Comparison of ENCODE assay signal across 19 cellular contexts in the genomic region with DNA sequence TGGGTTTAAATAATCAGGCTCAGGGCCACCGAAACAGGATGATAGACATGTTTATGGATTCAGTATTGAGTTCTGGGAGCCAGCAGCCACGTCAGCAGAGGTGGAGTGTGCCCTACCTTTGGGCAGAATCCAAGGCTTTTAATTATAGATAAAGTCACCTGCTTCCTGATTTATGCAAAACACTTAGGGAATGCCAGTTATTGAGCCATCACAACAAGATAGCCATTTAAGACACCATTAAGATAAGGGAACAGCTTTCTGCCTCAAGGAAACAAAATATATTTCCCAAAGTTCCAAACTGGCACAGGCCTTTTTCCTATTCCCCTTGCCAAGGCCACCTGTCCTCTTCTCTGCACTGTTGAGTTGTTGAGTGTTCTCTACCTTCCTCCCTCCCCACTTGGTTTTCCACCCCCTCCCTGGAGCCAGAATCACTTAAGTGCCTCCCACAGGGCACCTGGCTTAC. TPM values are rescaled to one million over a fixed set of nuclear protein-coding genes. Genes with fewer than 3 reads are reported as not detected.
A peak's percentile ranks its signal among the peaks of the same experiment; 100 is the strongest.
DNase-seq lines count a peak whose midpoint lies in the region; ATAC-seq, FAIRE-seq and TF ChIP-seq lines count a peak whose summit lies in the region.
"Had no signal": no experiment of that assay in that cellular context is flagged by ENCODE, and none has a peak within 500 bp of the region (broad histone marks: within the 10 kb centered on the region; RNA-seq: fewer than 3 reads in every experiment).

No MANE protein-coding gene starts in this region.

- H3K9me1 ChIP-seq in K562 (ENCODE audit: control insufficient read depth, insufficient read depth, low read length), result no peaks in the 10 kb centered on the region

- no peak overlapping the region for H3K4me3 Mint-ChIP-seq in CD14-positive monocyte
- no peak overlapping the region for H3K4me3 Mint-ChIP-seq in activated T-cell treated with anti-CD3 and anti-CD28 coated beads, Interleukin-2, amount 50 U/mL, for 4 hours
- H3K4me3 Mint-ChIP-seq: activated CD4-positive, alpha-beta memory T cell treated with anti-CD3 and anti-CD28 coated beads for 36 hours; activated naive CD8-positive, alpha-beta T cell had no signal

- DNase-seq in DMS79 (lab: John Stamatoyannopoulos, UW) (peak; percentile 96), NCI-H2029 treated with DMSO at 0.1 percent for 48 hours (lab: John Stamatoyannopoulos, UW) (peak; percentile 94), K562 (ENCODE audit: extremely low read depth in 1 of 4, low spot score in 3 of 4) (no peak), pancreas (peak; percentile 60 to 90 (median 78)), CD14-positive monocyte (ENCODE audit: low spot score) (no peak), activated gamma-delta T cell (lab: John Stamatoyannopoulos, UW) (no peak)
- no peak for DNase-seq in activated T-cell treated with anti-CD3 and anti-CD28 coated beads, Interleukin-2, amount 50 U/mL, for 4 hours
- DNase-seq: activated CD4-positive, alpha-beta memory T cell treated with anti-CD3 and anti-CD28 coated beads for 36 hours; NCI-H2227 treated with DMSO at 0.1 percent for 48 hours; right cardiac atrium; stimulated activated naive CD4-positive, alpha-beta T cell; T-helper 1 cell had no signal

- FAIRE-seq in K562 (lab: Jason Lieb, UNC), result no peak
- no peak for FAIRE-seq in pancreas (lab: Jason Lieb, UNC)
- FAIRE-seq: colon, H54 had no signal

- no peaks in the 10 kb centered on the region for H3K36me3 Mint-ChIP-seq in CD14-positive monocyte
- H3K36me3 Mint-ChIP-seq in activated T-cell treated with anti-CD3 and anti-CD28 coated beads, Interleukin-2, amount 50 U/mL, for 4 hours (ENCODE audit: insufficient read depth), result no peaks in the 10 kb centered on the region
- H3K36me3 Mint-ChIP-seq: activated CD4-positive, alpha-beta memory T cell treated with anti-CD3 and anti-CD28 coated beads for 36 hours had no signal

- no peaks in the 10 kb centered on the region for H3K79me2 ChIP-seq in K562 (ENCODE audit: control insufficient read depth, insufficient read depth, low read length)

- no peak for TF ChIP-seq EP300 in K562 (IDR thresholded peaks at IDR 0.05; ENCODE audit: low read length)

- H3K9me3 ChIP-seq in K562 (replicated peaks; ENCODE audit: control insufficient read depth, insufficient read depth, low read depth, low read length) (no peaks in the 10 kb centered on the region), pancreas (no peaks in the 10 kb centered on the region)
- H3K9me3 ChIP-seq: neutrophil had no signal

- H2AFZ ChIP-seq in K562 (ENCODE audit: low read depth, low read length), result no peak overlapping the region

- no peak for TF ChIP-seq POLR2A in K562 (conservative IDR thresholded peaks at IDR 0.05)

- WGBS in K562 (ENCODE audit: insufficient coverage, low coverage, missing lambda C conversion rate), result 19% methylated on average over 2 of the region's 2 CpGs
- WGBS in pancreas, 2 donors, result 6% methylated on average over 2 of the region's 2 CpGs

- peak; percentile 29; the same call in 1 of the 3 replicates for ATAC-seq in K562
- peak; percentile 86 to 91 (median 86) for ATAC-seq in pancreas
- ATAC-seq in activated T-cell treated with anti-CD3 and anti-CD28 coated beads, Interleukin-2, amount 50 U/mL, for 4 hours, result no peak
- ATAC-seq: right cardiac atrium had no signal

- no peak overlapping the region for H3K27ac Mint-ChIP-seq in CD14-positive monocyte
- H3K27ac Mint-ChIP-seq: activated CD4-positive, alpha-beta memory T cell treated with anti-CD3 and anti-CD28 coated beads for 36 hours; activated naive CD8-positive, alpha-beta T cell had no signal

- POLR2A ChIA-PET in K562 (lab: Yijun Ruan, JAX), result no interaction called here

- H3K27ac ChIP-seq in K562 (ENCODE audit: extremely low read depth, low read depth, low read length) (no peak overlapping the region), pancreas (peak overlapping the region; percentile 38 to 84 (median 68))
- H3K27ac ChIP-seq: HL-60, neutrophil, VCaP had no signal

- TF ChIP-seq CTCF in K562 (IDR thresholded peaks at IDR 0.05 in 2 of 3, conservative IDR thresholded peaks at IDR 0.05 in 1 of 3; ENCODE audit: insufficient read depth in 2 of 3, low read depth in 1 of 3, low read length in 3 of 3), result no peak
- no peak for TF ChIP-seq CTCF in pancreas (IDR thresholded peaks at IDR 0.05)
- no peak for TF ChIP-seq CTCF in CD14-positive monocyte (IDR thresholded peaks at IDR 0.05)

- no peaks in the 10 kb centered on the region for H3K36me3 ChIP-seq in K562 (ENCODE audit: control insufficient read depth, insufficient read depth, low read length)
- H3K36me3 ChIP-seq in pancreas, result no peaks in the 10 kb centered on the region
- H3K36me3 ChIP-seq: neutrophil had no signal

- no peak overlapping the region; a peak in 1 of 4 replicates for H3K9ac ChIP-seq in K562 (ENCODE audit: insufficient read depth in 1 of 2, low read depth in 2 of 2, low read length in 2 of 2)

- H3K4me1 Mint-ChIP-seq in CD14-positive monocyte, result no peaks in the 10 kb centered on the region
- no peaks in the 10 kb centered on the region for H3K4me1 Mint-ChIP-seq in activated T-cell treated with anti-CD3 and anti-CD28 coated beads, Interleukin-2, amount 50 U/mL, for 4 hours (ENCODE audit: low read depth)

- H3K4me2 ChIP-seq in K562 (ENCODE audit: insufficient read depth, low read length), result no peak overlapping the region

- TF ChIP-seq RAD21 in K562 (CRISPR knock-in tag; conservative IDR thresholded peaks at IDR 0.05 in 1 of 2, IDR thresholded peaks at IDR 0.05 in 1 of 2), result no peak

- no peaks in the 10 kb centered on the region for H3K27me3 ChIP-seq in K562 (ENCODE audit: control insufficient read depth in 2 of 2, insufficient read depth in 2 of 2, low read length in 2 of 2)
- H3K27me3 ChIP-seq in pancreas, result no peaks in the 10 kb centered on the region
- H3K27me3 ChIP-seq: neutrophil had no signal

- H3K4me1 ChIP-seq in K562 (replicated peaks in 1 of 2; ENCODE audit: control insufficient read depth in 2 of 2, insufficient read depth in 2 of 2, low read length in 2 of 2) (no peaks in the 10 kb centered on the region; a peak in 1 of 5 replicates), pancreas (peaks cover 21 to 32% (median 22%) of the 10 kb centered on the region in 3 donors)

- in situ Hi-C loops in K562 (cut with MboI), result no loop called here

- BruUV-seq in K562 (replicated peaks; lab: Mats Ljungman, UMichigan), result no TSS peak

- H4K20me1 ChIP-seq in K562 (replicated peaks; ENCODE audit: control insufficient read depth, insufficient read depth, low read length), result no peaks in the 10 kb centered on the region

- H3K4me3 ChIP-seq in K562 (no peak overlapping the region), pancreas (peak overlapping the region in 1 of 4 donors; percentile 25)

- intact Hi-C loops in K562 (cut with micrococcal nuclease) (no loop called here), pancreas (cut with DNase I) (loop anchor here in 1 of 3 donors (5.0 kb wide), 1 partner anchor 72 kb away; the partner anchor contains the start of gene TMEM267), CD14-positive monocyte (cut with micrococcal nuclease) (no loop called here)

- CTCF ChIA-PET in K562 (lab: Yijun Ruan, JAX; ENCODE audit: low intra/inter-chr PET ratio), result no interaction called here

- peaks cover 0 to 2% (median 0%) of the 10 kb centered on the region in 3 donors for H3K27me3 Mint-ChIP-seq in CD14-positive monocyte (ENCODE audit: low read depth in 3 of 3)
- no peaks in the 10 kb centered on the region for H3K27me3 Mint-ChIP-seq in activated T-cell treated with anti-CD3 and anti-CD28 coated beads, Interleukin-2, amount 50 U/mL, for 4 hours (ENCODE audit: low read depth)
- H3K27me3 Mint-ChIP-seq: activated naive CD8-positive, alpha-beta T cell had no signal

- H3K9me3 Mint-ChIP-seq in CD14-positive monocyte, result peaks cover 0 to 5% (median 1%) of the 10 kb centered on the region in 7 donors
- H3K9me3 Mint-ChIP-seq in activated T-cell treated with anti-CD3 and anti-CD28 coated beads, Interleukin-2, amount 50 U/mL, for 4 hours, result peaks cover 4% of the 10 kb centered on the region

TF ChIP-seq in K562, 482 proteins besides CTCF, POLR2A, EP300 and RAD21:
- TF ChIP-seq FOS (IDR thresholded peaks at IDR 0.05; ENCODE audit: extremely low read depth, insufficient read length) (no peak), XRCC4 (IDR thresholded peaks at IDR 0.05; ENCODE audit: extremely low read depth, insufficient read depth, insufficient read length) (no peak), ZNF561 (CRISPR knock-in tag; conservative IDR thresholded peaks at IDR 0.05) (no peak), PTRF (tag; IDR thresholded peaks at IDR 0.05) (no peak), MEF2D (tag; conservative IDR thresholded peaks at IDR 0.05; ENCODE audit: low read depth) (no peak), RBM14 (IDR thresholded peaks at IDR 0.05; ENCODE audit: borderline replicate concordance, insufficient read depth, low read depth, low read length) (no peak), MCM2 (IDR thresholded peaks at IDR 0.05; ENCODE audit: low read depth) (no peak), RBFOX2 (IDR thresholded peaks at IDR 0.05; ENCODE audit: low read depth, low read length) (no peak), TEAD1 (CRISPR knock-in tag; IDR thresholded peaks at IDR 0.05) (no peak), KAT7 (CRISPR knock-in tag; IDR thresholded peaks at IDR 0.05; ENCODE audit: borderline replicate concordance) (no peak), SMARCC2 (IDR thresholded peaks at IDR 0.05; ENCODE audit: low read depth) (no peak)

RNA-seq across cellular contexts. Expression of gene CCL28, which starts 2.4 kb away (rescaled TPM):
- not detected in 2 replicates for total RNA-seq in K562 (2011; cell fraction: chromatin; rRNA removed; ENCODE audit: low replicate concordance)
- not detected in 2 replicates for total RNA-seq in K562 (2011; cell fraction: nucleolus; rRNA removed)
- not detected in 2 replicates for total RNA-seq in K562 (2011; cell fraction: nucleoplasm; rRNA removed)
- total RNA-seq in K562 (2014; rRNA removed) (not detected in 2 replicates), K562 (2014; rRNA removed; fragmentation: Illumina TruSeq; extraction: Trizol) (not detected in 2 replicates), K562 (2015; rRNA removed; fragmentation: Illumina TruSeq; extraction: Trizol) (not detected in 2 replicates), K562 (2021) (not detected in 2 replicates), pancreas (10 to 100 TPM in 3 of 6 donors, 1 to 10 TPM in 3; 3.1 to 22.7 (median 10.4) TPM)
- polyA plus RNA-seq in K562 (2011; rRNA removed) (0.11 TPM in 1 of 2 replicates, not detected in the other), K562 (2014; fragmentation: Illumina TruSeq; extraction: Trizol) (not detected in 2 replicates), K562 (2014; fragmentation: Nextera tagmentation; extraction: Ambion mirVana) (not detected), K562 (2014; rRNA removed) (not detected in 2 replicates), pancreas (1 to 10 TPM; 6.0 to 6.5 TPM), CD14-positive monocyte (under 1 TPM; 0.10 to 0.51 TPM)
- polyA plus RNA-seq in K562 (2011; cell fraction: cytosol; rRNA removed), result 0.06 TPM in 1 of 2 replicates, not detected in the other
- 0.04 TPM in 1 of 2 replicates, not detected in the other for polyA plus RNA-seq in K562 (2011; cell fraction: nucleus; rRNA removed)
- polyA plus RNA-seq in K562 (2012), result not detected in 2 replicates
- not detected in 2 replicates for polyA minus RNA-seq in K562 (2011; rRNA and poly(A)+ RNA removed)
- not detected in 2 replicates for polyA minus RNA-seq in K562 (2011; cell fraction: cytosol; rRNA and poly(A)+ RNA removed)
- polyA minus RNA-seq in K562 (2011; cell fraction: nucleus; rRNA and poly(A)+ RNA removed), result not detected in 2 replicates
- 1 to 10 TPM; 5.5 to 6.3 (median 5.9) TPM for total RNA-seq in activated T-cell treated with anti-CD3 and anti-CD28 coated beads, Interleukin-2, amount 50 U/mL, for 4 hours
- total RNA-seq: G401 had no signal

Comparison
In these comparisons a context has a peak if more than half of its experiments do, and no peak if none do; other contexts are left out.
1. DNase-seq: peak in DMS79 (single experiment), NCI-H2029 treated with DMSO at 0.1 percent for 48 hours (single experiment) and pancreas (6 of 6); none in K562 (0 of 4), CD14-positive monocyte (single experiment), activated gamma-delta T cell (single experiment) and activated T-cell treated with anti-CD3 and anti-CD28 coated beads, Interleukin-2, amount 50 U/mL, for 4 hours (single experiment).
2. ATAC-seq: peak in K562 (single experiment) and pancreas (4 of 4); none in activated T-cell treated with anti-CD3 and anti-CD28 coated beads, Interleukin-2, amount 50 U/mL, for 4 hours (0 of 2).